Comparison of ENCODE assay signal across 1 cellular context in genomic region chr10:26844381-26844780, GRCh38.
A peak's percentile ranks its signal among the peaks of the same experiment; 100 is the strongest.
TF ChIP-seq lines count a peak whose summit lies in the region.

No MANE protein-coding gene starts in this region.

TF ChIP-seq in K562, 482 proteins besides CTCF, POLR2A, EP300 and RAD21:
- TF ChIP-seq HOXB6 (CRISPR knock-in tag; IDR thresholded peaks at IDR 0.05; ENCODE audit: borderline replicate concordance) (no peak), ZNF311 (CRISPR knock-in tag; IDR thresholded peaks at IDR 0.05) (no peak), RNF2 (IDR thresholded peaks at IDR 0.05) (no peak)
- TF ChIP-seq, protein P1, sequence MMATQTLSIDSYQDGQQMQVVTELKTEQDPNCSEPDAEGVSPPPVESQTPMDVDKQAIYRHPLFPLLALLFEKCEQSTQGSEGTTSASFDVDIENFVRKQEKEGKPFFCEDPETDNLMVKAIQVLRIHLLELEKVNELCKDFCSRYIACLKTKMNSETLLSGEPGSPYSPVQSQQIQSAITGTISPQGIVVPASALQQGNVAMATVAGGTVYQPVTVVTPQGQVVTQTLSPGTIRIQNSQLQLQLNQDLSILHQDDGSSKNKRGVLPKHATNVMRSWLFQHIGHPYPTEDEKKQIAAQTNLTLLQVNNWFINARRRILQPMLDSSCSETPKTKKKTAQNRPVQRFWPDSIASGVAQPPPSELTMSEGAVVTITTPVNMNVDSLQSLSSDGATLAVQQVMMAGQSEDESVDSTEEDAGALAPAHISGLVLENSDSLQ (IDR thresholded peaks at IDR 0.05): 0 out of 2 replicates have a peak, but pooled peaks have one; percentile 4
